8 cellular contexts compared by ENCODE assay signal in genomic region chr15:28975766-28976179, GRCh38.
DNase-seq lines count a peak whose midpoint lies in the region; ATAC-seq and TF ChIP-seq lines count a peak whose summit lies in the region.

No MANE protein-coding gene starts in this region.

- peak; percentile 89 for TF ChIP-seq CTCF in fibroblast of villous mesenchyme (IDR thresholded peaks at IDR 0.05; ENCODE audit: insufficient read depth, low read depth, low read length)

- DNase-seq in COR-L47 (lab: John Stamatoyannopoulos, UW) (peak; percentile 64), OCI-M2 (lab: John Stamatoyannopoulos, UW; ENCODE audit: unreplicated experiment) (peak; percentile 10), fibroblast of villous mesenchyme (ENCODE audit: low read depth) (peak; percentile 71), cerebellum (ENCODE audit: low spot score) (no peak)
- peak; percentile 62 for DNase-seq in activated T-cell treated with anti-CD3 and anti-CD28 coated beads, Interleukin-2, amount 50 U/mL, for 1 hour
- peak; percentile 32 to 72 (median 60) for DNase-seq in stimulated activated CD4-positive, alpha-beta T cell treated with anti-CD3 and anti-CD28 coated beads, Interleukin-12 subunit alpha, Interleukin-12 subunit beta, amount 100 ng/mL, for 48 hours (ENCODE audit: low read depth in 2 of 3, low spot score in 1 of 3)

- ATAC-seq in HG02759 (IDR thresholded peaks at IDR 0.05; ENCODE audit: unreplicated experiment) = peak; percentile 42
- ATAC-seq in HG03108 (IDR thresholded peaks at IDR 0.05; ENCODE audit: unreplicated experiment) = no peak

- H3K4me3 ChIP-seq in fibroblast of villous mesenchyme (ENCODE audit: low read depth, low read length) = no peak overlapping the region
